Comparison of ENCODE assay signal across 29 cellular contexts in genomic region chr6:5241242-5241641, GRCh38.
"Had no signal": no experiment of that assay in that cellular context is flagged by ENCODE, and none has a peak within 500 bp of the region (broad histone marks: within the 10 kb centered on the region; RNA-seq: fewer than 3 reads in every experiment).

No MANE protein-coding gene starts in this region.

- H3K4me3 ChIP-seq: pancreas, psoas muscle, skin epidermis, smooth muscle cell, spleen, stomach, thoracic aorta, thyroid gland, tibial nerve, upper lobe of left lung, vagina had no signal

- H3K27me3 Mint-ChIP-seq: naive thymus-derived CD4-positive, alpha-beta T cell; stimulated activated memory B cell treated with anti-CD40 and anti-IgM and Interleukin-4, amounts not matched to agents 10 μg/mL and 1 μg/mL and 100 μg/mL, for 72 hours; stimulated activated naive CD8-positive, alpha-beta T cell treated with anti-CD3 and anti-CD28 coated beads, Interleukin-15, Interleukin-2, amounts not matched to agents 100 ng/mL and 50 ng/mL, for 24 hours had no signal

- H3K9me3 Mint-ChIP-seq: naive thymus-derived CD4-positive, alpha-beta T cell; natural killer cell; nephron; neural crest cell; stimulated activated memory B cell treated with anti-CD40 and anti-IgM and Interleukin-4, amounts not matched to agents 10 μg/mL and 1 μg/mL and 100 μg/mL, for 72 hours; stimulated activated naive CD8-positive, alpha-beta T cell treated with anti-CD3 and anti-CD28 coated beads, Interleukin-15, Interleukin-2, amounts not matched to agents 100 ng/mL and 50 ng/mL, for 24 hours had no signal

- H3K4me2 ChIP-seq: smooth muscle cell had no signal

- DNase-seq: naive thymus-derived CD4-positive, alpha-beta T cell; natural killer cell; nucleus accumbens; pancreas; psoas muscle; right cardiac atrium; spleen; stimulated activated CD4-positive, alpha-beta T cell treated with anti-CD3 and anti-CD28 coated beads, Interleukin-12 subunit alpha, Interleukin-12 subunit beta, amount 100 ng/mL, for 4 hours; stimulated activated CD4-positive, alpha-beta T cell treated with anti-CD3 and anti-CD28 coated beads, Interleukin-1b, Interleukin-23, amount 100 ng/mL, for 48 hours; stimulated activated CD4-positive, alpha-beta T cell treated with anti-CD3 and anti-CD28 coated beads, Interleukin-4, amount 100 ng/mL, for 1 hour; stimulated activated CD4-positive, alpha-beta T cell treated with anti-CD3 and anti-CD28 coated beads, Interleukin-4, amount 100 ng/mL, for 4 hours; stimulated activated CD8-positive, alpha-beta memory T cell treated with anti-CD3 and anti-CD28 coated beads, Interleukin-4, amount 100 ng/mL, for 48 hours; stimulated activated naive CD4-positive, alpha-beta T cell; stomach; thyroid gland; trophoblast cell; upper lobe of left lung had no signal

- H3K4me1 ChIP-seq: pancreas, psoas muscle, stomach, tibial nerve, vagina had no signal

- H3K27ac Mint-ChIP-seq: natural killer cell; stimulated activated memory B cell treated with anti-CD40 and anti-IgM and Interleukin-4, amounts not matched to agents 10 μg/mL and 1 μg/mL and 100 μg/mL, for 72 hours; stimulated activated naive CD8-positive, alpha-beta T cell treated with anti-CD3 and anti-CD28 coated beads, Interleukin-15, Interleukin-2, amounts not matched to agents 100 ng/mL and 50 ng/mL, for 24 hours had no signal

- H3K27me3 ChIP-seq: neutrophil, pancreas, spleen, stomach, thyroid gland, tibial nerve, upper lobe of left lung, vagina had no signal

- ATAC-seq: naive thymus-derived CD4-positive, alpha-beta T cell; natural killer cell; pancreas; psoas muscle; right cardiac atrium; sciatic nerve; stimulated activated memory B cell treated with anti-CD40 and anti-IgM and Interleukin-4, amounts not matched to agents 10 μg/mL and 1 μg/mL and 100 μg/mL, for 72 hours had no signal

- H3K4me3 Mint-ChIP-seq: naive thymus-derived CD4-positive, alpha-beta T cell; natural killer cell; nephron; neural crest cell; stimulated activated memory B cell treated with anti-CD40 and anti-IgM and Interleukin-4, amounts not matched to agents 10 μg/mL and 1 μg/mL and 100 μg/mL, for 72 hours; stimulated activated naive CD8-positive, alpha-beta T cell treated with anti-CD3 and anti-CD28 coated beads, Interleukin-15, Interleukin-2, amounts not matched to agents 100 ng/mL and 50 ng/mL, for 24 hours had no signal

- H3K27ac ChIP-seq: neutrophil, pancreas, psoas muscle, skin epidermis, spleen, stomach, thoracic aorta, thyroid gland, tibial nerve, upper lobe of left lung, vagina had no signal

- FAIRE-seq: pancreas, urothelium cell line had no signal

- H3K36me3 ChIP-seq: neutrophil, pancreas, thoracic aorta, thyroid gland, vagina had no signal

- H3K9me3 ChIP-seq: neutrophil, pancreas, psoas muscle, spleen, stomach, thoracic aorta, thyroid gland, tibial nerve, upper lobe of left lung, vagina had no signal

- H3K36me3 Mint-ChIP-seq: natural killer cell had no signal

- H3K4me1 Mint-ChIP-seq: natural killer cell had no signal
